Comparison of ENCODE assay signal across 17 cellular contexts in the genomic region with DNA sequence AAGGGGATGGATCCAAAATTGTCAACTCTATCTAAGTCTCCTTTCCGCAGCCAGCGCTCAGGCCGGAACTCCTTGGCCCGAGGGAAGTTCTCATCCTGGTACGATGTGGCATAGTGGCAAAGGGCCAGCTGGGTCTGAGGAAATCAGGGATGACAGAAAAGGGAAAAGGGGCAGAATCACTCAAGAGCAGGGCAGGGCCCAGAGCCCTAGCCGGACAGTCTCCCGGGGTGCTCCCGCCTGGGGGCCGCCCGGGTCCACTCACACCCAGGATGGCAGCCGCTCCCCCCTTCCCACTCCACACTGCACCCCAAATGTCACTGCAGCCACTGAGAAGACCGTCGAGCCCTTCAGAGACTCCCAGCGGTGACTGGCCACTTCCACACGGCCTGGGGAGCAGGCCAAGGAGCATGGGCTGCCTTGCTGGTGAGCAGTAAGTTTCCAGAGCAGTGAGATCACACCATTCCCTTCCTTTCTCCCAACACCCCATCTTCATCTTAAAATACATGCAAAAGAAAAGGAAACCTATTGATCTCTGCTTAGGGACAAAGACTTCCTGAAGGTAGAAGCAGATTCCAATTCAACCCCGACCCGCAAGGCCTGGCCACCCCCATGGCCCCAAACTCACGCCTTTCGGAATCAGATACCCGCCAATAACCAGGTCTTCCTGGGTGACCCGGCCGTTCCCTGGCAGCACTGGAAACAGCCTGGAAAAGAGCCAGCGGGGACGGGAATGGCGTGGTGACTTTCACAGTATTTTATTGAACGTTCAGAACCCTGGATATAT. TPM values are rescaled to one million over a fixed set of nuclear protein-coding genes. Genes with fewer than 3 reads are reported as not detected.
DNase-seq lines count a peak whose midpoint lies in the region; ATAC-seq and TF ChIP-seq lines count a peak whose summit lies in the region.
"Had no signal": no experiment of that assay in that cellular context is flagged by ENCODE, and none has a peak within 500 bp of the region (broad histone marks: within the 10 kb centered on the region; RNA-seq: fewer than 3 reads in every experiment).

No MANE protein-coding gene starts in this region.

- peak; percentile 66 for DNase-seq in AG10803 (ENCODE audit: low read depth)
- peak; percentile 44 for DNase-seq in RPMI7951 (ENCODE audit: low read depth)
- peak; percentile 30 for DNase-seq in fibroblast of the aortic adventitia (ENCODE audit: low read depth)
- peak; percentile 71 for DNase-seq in posterior vena cava (ENCODE audit: low spot score)
- no peak for DNase-seq in T-helper 2 cell treated with Interferon-gamma antibody and Interleukin-4, amounts not matched to agents 5 μg/mL and 100 μg/mL, for 36 hours (ENCODE audit: low spot score)
- DNase-seq in GM10248 (ENCODE audit: extremely low spot score), result no peak
- DNase-seq: activated naive CD8-positive, alpha-beta T cell treated with anti-CD3 and anti-CD28 coated beads, Interleukin-2, amount 10 ng/mL, durations not matched to agents 7 days and 5 days; DMS153; GOT3; mammary epithelial cell; NCI-H1105; NCI-H2171; T-helper 17 cell had no signal

- TF ChIP-seq CTCF in AG10803 (conservative IDR thresholded peaks at IDR 0.05; ENCODE audit: low read length) (no peak), fibroblast of the aortic adventitia (IDR thresholded peaks at IDR 0.05; ENCODE audit: insufficient read depth, low read length) (no peak), GM10248 (IDR thresholded peaks at IDR 0.05; ENCODE audit: control extremely low read depth, extremely low read depth, low read depth, missing control alignments) (no peak)

- POLR2A ChIA-PET in GM10248 (lab: Yijun Ruan, JAX), result no interaction called here

- CTCF ChIA-PET in GM10248 (lab: Yijun Ruan, JAX), result no interaction called here

- no peak overlapping the region for H3K4me3 Mint-ChIP-seq in T-helper 2 cell treated with Interferon-gamma antibody and Interleukin-4, amounts not matched to agents 5 μg/mL and 100 μg/mL, for 36 hours
- H3K4me3 Mint-ChIP-seq: activated naive CD8-positive, alpha-beta T cell treated with anti-CD3 and anti-CD28 coated beads, Interleukin-2, amount 10 ng/mL, durations not matched to agents 7 days and 5 days; B cell; neural crest cell; T-helper 17 cell had no signal

- intact Hi-C loops in posterior vena cava (cut with DNase I), result no loop called here

- H3K27me3 Mint-ChIP-seq in T-helper 2 cell treated with Interferon-gamma antibody and Interleukin-4, amounts not matched to agents 5 μg/mL and 100 μg/mL, for 36 hours (ENCODE audit: low read depth), result peaks cover 6% of the 10 kb centered on the region
- H3K27me3 Mint-ChIP-seq: activated naive CD8-positive, alpha-beta T cell treated with anti-CD3 and anti-CD28 coated beads, Interleukin-2, amount 10 ng/mL, durations not matched to agents 7 days and 5 days had no signal

- H3K9me3 Mint-ChIP-seq in T-helper 2 cell treated with Interferon-gamma antibody and Interleukin-4, amounts not matched to agents 5 μg/mL and 100 μg/mL, for 36 hours, result no peaks in the 10 kb centered on the region
- H3K9me3 Mint-ChIP-seq: activated naive CD8-positive, alpha-beta T cell treated with anti-CD3 and anti-CD28 coated beads, Interleukin-2, amount 10 ng/mL, durations not matched to agents 7 days and 5 days had no signal

- H3K4me1 Mint-ChIP-seq in T-helper 2 cell treated with Interferon-gamma antibody and Interleukin-4, amounts not matched to agents 5 μg/mL and 100 μg/mL, for 36 hours (ENCODE audit: low read depth), result peaks cover 2% of the 10 kb centered on the region

- peak overlapping the region; percentile 15; the same call in 1 of the 2 replicates for H3K4me3 ChIP-seq in AG10803 (ENCODE audit: low read length)
- H3K4me3 ChIP-seq in fibroblast of the aortic adventitia (ENCODE audit: low read depth, low read length), result no peak overlapping the region

- no peak for ATAC-seq in GM18868 (IDR thresholded peaks at IDR 0.05; ENCODE audit: unreplicated experiment)
- ATAC-seq in HG03378 (IDR thresholded peaks at IDR 0.05; ENCODE audit: unreplicated experiment), result no peak
- ATAC-seq: T-helper 17 cell had no signal

- H3K27ac Mint-ChIP-seq in T-helper 2 cell treated with Interferon-gamma antibody and Interleukin-4, amounts not matched to agents 5 μg/mL and 100 μg/mL, for 36 hours, result no peak overlapping the region
- H3K27ac Mint-ChIP-seq: activated naive CD8-positive, alpha-beta T cell treated with anti-CD3 and anti-CD28 coated beads, Interleukin-2, amount 10 ng/mL, durations not matched to agents 7 days and 5 days; B cell; T-helper 17 cell had no signal

- H3K36me3 Mint-ChIP-seq in T-helper 2 cell treated with Interferon-gamma antibody and Interleukin-4, amounts not matched to agents 5 μg/mL and 100 μg/mL, for 36 hours (ENCODE audit: low read depth), result no peaks in the 10 kb centered on the region
- H3K36me3 Mint-ChIP-seq: activated naive CD8-positive, alpha-beta T cell treated with anti-CD3 and anti-CD28 coated beads, Interleukin-2, amount 10 ng/mL, durations not matched to agents 7 days and 5 days had no signal

RNA-seq across cellular contexts. Expression of gene CYP27C1, which starts 26.7 kb away (rescaled TPM):
- total RNA-seq in RPMI7951 (2014; rRNA removed; shearing (Covaris generic)), result 3.5 TPM in 2 replicates
- total RNA-seq in fibroblast of the aortic adventitia (ENCODE audit: low replicate concordance), result 0.41 and 0.72 TPM in 2 replicates
- total RNA-seq in posterior vena cava, result under 1 TPM; 0.29 to 0.88 TPM
- total RNA-seq: activated naive CD8-positive, alpha-beta T cell treated with anti-CD3 and anti-CD28 coated beads, Interleukin-2, amount 10 ng/mL, durations not matched to agents 7 days and 5 days; B cell; T-helper 17 cell had no signal

Comparison
In these comparisons a context has a peak if more than half of its experiments do, and no peak if none do; other contexts are left out.
1. DNase-seq: peak in AG10803 (single experiment), RPMI7951 (single experiment), fibroblast of the aortic adventitia (single experiment) and posterior vena cava (single experiment); none in T-helper 2 cell treated with Interferon-gamma antibody and Interleukin-4, amounts not matched to agents 5 μg/mL and 100 μg/mL, for 36 hours (single experiment) and GM10248 (single experiment).